Comparison of ENCODE assay signal across 19 cellular contexts in genomic region chr7:149188637-149189259, GRCh38.
"Had no signal": no experiment of that assay in that cellular context is flagged by ENCODE, and none has a peak within 500 bp of the region (broad histone marks: within the 10 kb centered on the region; RNA-seq: fewer than 3 reads in every experiment).

No MANE protein-coding gene starts in this region.

- H3K4me3 ChIP-seq: ascending aorta, breast epithelium, lung, pancreas, skin epidermis, tibial nerve, uterus had no signal

- H3K9me3 ChIP-seq: ascending aorta, breast epithelium, pancreas, tibial nerve, uterus had no signal

- H3K4me1 ChIP-seq: ascending aorta, breast epithelium, pancreas, uterus had no signal

- H3K36me3 ChIP-seq: ascending aorta, breast epithelium, pancreas, tibial nerve, uterus had no signal

- H3K27ac ChIP-seq: ascending aorta, breast epithelium, epithelial cell of prostate, pancreas, skin epidermis, tibial nerve, uterus had no signal

- ATAC-seq: effector memory CD8-positive, alpha-beta T cell; left colon; pancreas had no signal

- DNase-seq: activated B cell treated with CpG ODN at 0.5 μM for 24 hours; activated CD4-positive, alpha-beta T cell treated with anti-CD3 and anti-CD28 coated beads, Interleukin-2, amount 10 ng/mL, durations not matched to agents 24 days and 14 days; activated gamma-delta T cell treated with Interleukin-2 at 50 U/mL for 16 hours; cerebellar nuclear complex; effector memory CD8-positive, alpha-beta T cell; head of caudate nucleus; immature natural killer cell; left colon; pancreas; stimulated activated CD4-positive, alpha-beta T cell treated with anti-CD3 and anti-CD28 coated beads, Interleukin-4, amount 100 ng/mL, for 24 hours; stimulated activated naive CD4-positive, alpha-beta T cell treated with Interleukin-2 at 50 U/mL for 16 hours; substantia nigra; uterus had no signal

- H3K27me3 ChIP-seq: ascending aorta, breast epithelium, pancreas, tibial nerve, uterus had no signal
